Comparison of ENCODE assay signal across 24 cellular contexts in the genomic region with DNA sequence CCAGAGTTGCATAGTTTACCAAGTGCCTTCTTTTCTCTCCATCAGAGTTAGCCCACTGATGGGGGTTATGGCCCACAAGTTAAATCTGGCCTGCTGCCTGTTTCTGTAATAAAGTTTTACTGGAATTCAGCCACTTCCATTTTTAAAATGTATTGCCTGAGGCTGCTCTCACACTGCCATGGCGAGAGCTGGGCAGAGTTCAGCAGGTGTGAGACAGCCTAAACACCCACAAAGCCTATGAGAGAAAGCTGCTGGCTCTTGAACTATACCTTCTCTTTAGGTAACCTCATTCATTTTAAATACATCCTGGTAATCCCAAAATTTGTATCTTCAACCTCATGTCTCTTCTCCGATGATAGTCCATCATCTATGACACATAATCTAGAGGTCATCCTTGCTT.
"Had no signal": no experiment of that assay in that cellular context is flagged by ENCODE, and none has a peak within 500 bp of the region (broad histone marks: within the 10 kb centered on the region; RNA-seq: fewer than 3 reads in every experiment).

No MANE protein-coding gene starts in this region.

- H3K27ac Mint-ChIP-seq: activated naive CD4-positive, alpha-beta T cell treated with anti-CD3 and anti-CD28 coated beads, Interleukin-2, amount 50 U/mL, for 24 hours; dendritic cell treated with granulocyte-macrophage colony-stimulating factor and Interleukin-4, amounts not matched to agents 40 ng/mL and 50 ng/mL, for 4 days; natural killer cell treated with Interleukin-12 subunit alpha and Interleukin-12 subunit beta and Interleukin-15 and Interleukin-18, amount 100 ng/mL, for 72 hours; stimulated activated naive B cell treated with anti-CD40 and anti-IgM and Interleukin-4, amounts not matched to agents 10 μg/mL and 1 μg/mL and 100 μg/mL, for 72 hours; T-helper 2 cell treated with Interferon-gamma antibody and Interleukin-4, amounts not matched to agents 5 μg/mL and 100 μg/mL, for 36 hours had no signal

- H3K9me3 ChIP-seq: left ventricle myocardium inferior, transverse colon, uterus had no signal

- H3K36me3 ChIP-seq: transverse colon, uterus had no signal

- H3K4me3 ChIP-seq: left ventricle myocardium inferior, transverse colon, uterus had no signal

- DNase-seq: activated CD4-positive, alpha-beta T cell treated with anti-CD3 and anti-CD28 coated beads for 1 hour; activated gamma-delta T cell treated with Interleukin-2 at 50 U/mL for 16 hours; activated T-cell treated with anti-CD3 and anti-CD28 coated beads, Interleukin-2, amount 50 U/mL, for 1 hour; aorta; brain microvascular endothelial cell; caudate nucleus; effector CD8-positive, alpha-beta T cell; foreskin keratinocyte; kidney; left ventricle myocardium inferior; midbrain; nucleus accumbens; posterior cingulate gyrus; retina; stimulated activated CD4-positive, alpha-beta T cell treated with anti-CD3 and anti-CD28 coated beads, Interleukin-2, amount 100 ng/mL, for 48 hours; stimulated activated CD8-positive, alpha-beta memory T cell treated with anti-CD3 and anti-CD28 coated beads, Interleukin-4, amount 100 ng/mL, for 48 hours; stimulated activated naive B cell treated with anti-CD40 and anti-IgM and Interleukin-4, amounts not matched to agents 10 μg/mL and 1 μg/mL and 100 μg/mL, for 72 hours; transverse colon; uterus had no signal

- H3K27ac ChIP-seq: brain microvascular endothelial cell, foreskin keratinocyte, left ventricle myocardium inferior, transverse colon, uterus, VCaP had no signal

- H3K36me3 Mint-ChIP-seq: natural killer cell treated with Interleukin-12 subunit alpha and Interleukin-12 subunit beta and Interleukin-15 and Interleukin-18, amount 100 ng/mL, for 72 hours had no signal

- H3K4me1 Mint-ChIP-seq: activated naive CD4-positive, alpha-beta T cell treated with anti-CD3 and anti-CD28 coated beads, Interleukin-2, amount 50 U/mL, for 24 hours; stimulated activated naive B cell treated with anti-CD40 and anti-IgM and Interleukin-4, amounts not matched to agents 10 μg/mL and 1 μg/mL and 100 μg/mL, for 72 hours had no signal

- H3K27me3 Mint-ChIP-seq: activated naive CD4-positive, alpha-beta T cell treated with anti-CD3 and anti-CD28 coated beads, Interleukin-2, amount 50 U/mL, for 24 hours; dendritic cell treated with granulocyte-macrophage colony-stimulating factor and Interleukin-4, amounts not matched to agents 40 ng/mL and 50 ng/mL, for 4 days; stimulated activated naive B cell treated with anti-CD40 and anti-IgM and Interleukin-4, amounts not matched to agents 10 μg/mL and 1 μg/mL and 100 μg/mL, for 72 hours had no signal

- H3K4me3 Mint-ChIP-seq: activated naive CD4-positive, alpha-beta T cell treated with anti-CD3 and anti-CD28 coated beads, Interleukin-2, amount 50 U/mL, for 24 hours; dendritic cell treated with granulocyte-macrophage colony-stimulating factor and Interleukin-4, amounts not matched to agents 40 ng/mL and 50 ng/mL, for 4 days; natural killer cell treated with Interleukin-12 subunit alpha and Interleukin-12 subunit beta and Interleukin-15 and Interleukin-18, amount 100 ng/mL, for 72 hours; stimulated activated naive B cell treated with anti-CD40 and anti-IgM and Interleukin-4, amounts not matched to agents 10 μg/mL and 1 μg/mL and 100 μg/mL, for 72 hours; T-helper 2 cell treated with Interferon-gamma antibody and Interleukin-4, amounts not matched to agents 5 μg/mL and 100 μg/mL, for 36 hours had no signal

- H3K9me3 Mint-ChIP-seq: activated naive CD4-positive, alpha-beta T cell treated with anti-CD3 and anti-CD28 coated beads, Interleukin-2, amount 50 U/mL, for 24 hours; dendritic cell treated with granulocyte-macrophage colony-stimulating factor and Interleukin-4, amounts not matched to agents 40 ng/mL and 50 ng/mL, for 4 days; natural killer cell treated with Interleukin-12 subunit alpha and Interleukin-12 subunit beta and Interleukin-15 and Interleukin-18, amount 100 ng/mL, for 72 hours; T-helper 2 cell treated with Interferon-gamma antibody and Interleukin-4, amounts not matched to agents 5 μg/mL and 100 μg/mL, for 36 hours had no signal

- H3K27me3 ChIP-seq: brain microvascular endothelial cell, foreskin keratinocyte, transverse colon, uterus had no signal
